In genomic region chr16:70657956-70658355, GRCh38 we compare ENCODE assay signal across 21 cellular contexts. TPM values are rescaled to one million over a fixed set of nuclear protein-coding genes. Genes with fewer than 3 reads are reported as not detected.
"Had no signal": no experiment of that assay in that cellular context is flagged by ENCODE, and none has a peak within 500 bp of the region (broad histone marks: within the 10 kb centered on the region; RNA-seq: fewer than 3 reads in every experiment).

No MANE protein-coding gene starts in this region.

- H3K36me3 ChIP-seq: ovary had no signal

- H3K27ac Mint-ChIP-seq: activated CD4-positive, alpha-beta memory T cell treated with anti-CD3 and anti-CD28 coated beads for 36 hours; activated naive CD4-positive, alpha-beta T cell treated with anti-CD3 and anti-CD28 coated beads, Interleukin-2, amount 10 ng/mL, durations not matched to agents 7 days and 5 days; activated T-cell treated with anti-CD3 and anti-CD28 coated beads, Interleukin-2, amount 50 U/mL, for 72 hours; endodermal cell; natural killer cell; stimulated activated naive CD8-positive, alpha-beta T cell treated with anti-CD3 and anti-CD28 coated beads, Interleukin-15, Interleukin-2, amounts not matched to agents 100 ng/mL and 50 ng/mL, for 24 hours had no signal

- H3K27me3 ChIP-seq: esophagus squamous epithelium, gastroesophageal sphincter, ovary, right atrium auricular region, thyroid gland had no signal

- H3K27ac ChIP-seq: coronary artery, esophagus squamous epithelium, gastroesophageal sphincter, left ventricle myocardium inferior, ovary, psoas muscle, right atrium auricular region, skin epidermis, thyroid gland had no signal

- H3K36me3 Mint-ChIP-seq: activated CD4-positive, alpha-beta memory T cell treated with anti-CD3 and anti-CD28 coated beads for 36 hours; activated naive CD4-positive, alpha-beta T cell treated with anti-CD3 and anti-CD28 coated beads, Interleukin-2, amount 10 ng/mL, durations not matched to agents 7 days and 5 days; natural killer cell had no signal

- H3K27me3 Mint-ChIP-seq: stimulated activated naive CD8-positive, alpha-beta T cell treated with anti-CD3 and anti-CD28 coated beads, Interleukin-15, Interleukin-2, amounts not matched to agents 100 ng/mL and 50 ng/mL, for 24 hours had no signal

- DNase-seq: activated CD4-positive, alpha-beta memory T cell treated with anti-CD3 and anti-CD28 coated beads for 36 hours; activated CD4-positive, alpha-beta T cell treated with anti-CD3 and anti-CD28 coated beads for 48 hours; activated effector memory CD4-positive, alpha-beta T cell treated with anti-CD3 and anti-CD28 coated beads, Interleukin-2, amount 50 U/mL, for 16 hours; activated naive CD4-positive, alpha-beta T cell treated with anti-CD3 and anti-CD28 coated beads, Interleukin-2, amount 10 ng/mL, durations not matched to agents 7 days and 5 days; activated T-cell treated with anti-CD3 and anti-CD28 coated beads, Interleukin-2, amount 50 U/mL, for 72 hours; amygdala; endodermal cell; esophagus squamous epithelium; hypothalamus; left ventricle myocardium inferior; natural killer cell; psoas muscle; stimulated activated CD4-positive, alpha-beta T cell treated with anti-CD3 and anti-CD28 coated beads, Interleukin-1b, Interleukin-23, amount 100 ng/mL, for 48 hours; substantia nigra; thyroid gland had no signal

- H3K4me3 Mint-ChIP-seq: activated CD4-positive, alpha-beta memory T cell treated with anti-CD3 and anti-CD28 coated beads for 36 hours; activated naive CD4-positive, alpha-beta T cell treated with anti-CD3 and anti-CD28 coated beads, Interleukin-2, amount 10 ng/mL, durations not matched to agents 7 days and 5 days; activated T-cell treated with anti-CD3 and anti-CD28 coated beads, Interleukin-2, amount 50 U/mL, for 72 hours; endodermal cell; natural killer cell; stimulated activated naive CD8-positive, alpha-beta T cell treated with anti-CD3 and anti-CD28 coated beads, Interleukin-15, Interleukin-2, amounts not matched to agents 100 ng/mL and 50 ng/mL, for 24 hours had no signal

- H3K9me3 Mint-ChIP-seq: activated CD4-positive, alpha-beta memory T cell treated with anti-CD3 and anti-CD28 coated beads for 36 hours; activated naive CD4-positive, alpha-beta T cell treated with anti-CD3 and anti-CD28 coated beads, Interleukin-2, amount 10 ng/mL, durations not matched to agents 7 days and 5 days; activated T-cell treated with anti-CD3 and anti-CD28 coated beads, Interleukin-2, amount 50 U/mL, for 72 hours; endodermal cell; natural killer cell; stimulated activated naive CD8-positive, alpha-beta T cell treated with anti-CD3 and anti-CD28 coated beads, Interleukin-15, Interleukin-2, amounts not matched to agents 100 ng/mL and 50 ng/mL, for 24 hours had no signal

- H3K4me3 ChIP-seq: coronary artery, esophagus squamous epithelium, gastroesophageal sphincter, left ventricle myocardium inferior, ovary, psoas muscle, right atrium auricular region, skin epidermis, thyroid gland had no signal

- H3K9me3 ChIP-seq: esophagus squamous epithelium, gastroesophageal sphincter, left ventricle myocardium inferior, ovary, psoas muscle, right atrium auricular region, thyroid gland had no signal

RNA-seq across cellular contexts. Expression of gene IL34, which starts 11.6 kb away (rescaled TPM):
- total RNA-seq: activated CD4-positive, alpha-beta memory T cell treated with anti-CD3 and anti-CD28 coated beads for 36 hours had no signal
